In the genomic region with DNA sequence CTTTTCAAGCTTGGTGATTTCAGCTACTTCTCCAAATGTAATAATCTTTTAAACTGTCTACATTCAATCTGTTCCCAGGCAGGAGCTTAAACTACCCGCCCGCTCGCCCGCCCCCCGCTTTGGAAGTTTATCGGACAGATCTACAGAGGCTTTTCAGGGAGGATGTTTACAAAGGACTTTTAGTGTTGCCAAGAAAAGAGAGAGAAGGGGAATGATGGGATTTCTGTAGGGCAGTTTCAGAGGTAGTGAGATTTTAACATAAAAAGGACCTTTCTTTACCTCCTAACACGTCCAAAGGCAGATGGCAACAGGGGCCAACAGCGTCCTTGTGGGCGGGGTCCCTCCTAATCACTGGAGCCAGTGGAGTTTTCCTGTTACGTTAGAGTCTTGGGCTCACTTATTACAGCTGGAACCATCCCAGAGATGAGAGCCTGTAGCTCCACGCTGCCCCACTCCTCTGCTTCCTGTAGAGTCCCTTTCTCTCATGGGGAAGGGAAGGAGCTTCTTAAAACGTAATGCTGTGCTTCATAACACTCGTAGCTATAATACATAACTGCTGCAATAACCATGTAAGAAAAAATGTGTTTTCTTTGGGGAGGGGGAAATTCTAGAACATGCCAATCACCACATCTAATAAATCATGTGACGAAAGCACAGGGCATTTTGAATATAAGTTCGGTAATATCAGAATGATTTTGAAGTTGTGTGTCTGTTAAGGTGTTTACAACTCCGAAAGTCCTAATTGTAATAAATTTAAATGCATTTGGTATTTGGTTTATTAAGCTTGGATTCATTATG, we compare ENCODE assay signal across 10 cellular contexts. TPM values are rescaled to one million over a fixed set of nuclear protein-coding genes. Genes with fewer than 3 reads are reported as not detected.
DNase-seq lines count a peak whose midpoint lies in the region; ATAC-seq and TF ChIP-seq lines count a peak whose summit lies in the region.
"Had no signal": no experiment of that assay in that cellular context is flagged by ENCODE, and none has a peak within 500 bp of the region (broad histone marks: within the 10 kb centered on the region; RNA-seq: fewer than 3 reads in every experiment).

No MANE protein-coding gene starts in this region.

- no peaks in the 10 kb centered on the region for H3K36me3 Mint-ChIP-seq in neural crest cell (ENCODE audit: low read depth)
- H3K36me3 Mint-ChIP-seq in activated naive CD8-positive, alpha-beta T cell treated with anti-CD3 and anti-CD28 coated beads, Interleukin-2, amount 50 U/mL, for 24 hours (ENCODE audit: low read depth): no peaks in the 10 kb centered on the region

- H3K27me3 Mint-ChIP-seq in neural crest cell (ENCODE audit: low read depth): peaks cover 12% of the 10 kb centered on the region
- H3K27me3 Mint-ChIP-seq in activated naive CD8-positive, alpha-beta T cell treated with anti-CD3 and anti-CD28 coated beads, Interleukin-2, amount 50 U/mL, for 24 hours: peaks cover 26% of the 10 kb centered on the region

- no peaks in the 10 kb centered on the region for H3K9me3 Mint-ChIP-seq in neural crest cell
- no peaks in the 10 kb centered on the region for H3K9me3 Mint-ChIP-seq in activated naive CD8-positive, alpha-beta T cell treated with anti-CD3 and anti-CD28 coated beads, Interleukin-2, amount 50 U/mL, for 24 hours

- ATAC-seq in HG03095 (IDR thresholded peaks at IDR 0.05; ENCODE audit: unreplicated experiment) (no peak), HG03354 (IDR thresholded peaks at IDR 0.05; ENCODE audit: poor library complexity, severe bottlenecking, unreplicated experiment) (no peak)
- ATAC-seq in activated naive CD8-positive, alpha-beta T cell treated with anti-CD3 and anti-CD28 coated beads, Interleukin-2, amount 50 U/mL, for 24 hours: no peak

- H3K4me1 Mint-ChIP-seq in neural crest cell: peaks cover 68% of the 10 kb centered on the region
- H3K4me1 Mint-ChIP-seq in activated naive CD8-positive, alpha-beta T cell treated with anti-CD3 and anti-CD28 coated beads, Interleukin-2, amount 50 U/mL, for 24 hours: no peaks in the 10 kb centered on the region

- peak overlapping the region; percentile 85 for H3K27ac Mint-ChIP-seq in neural crest cell (ENCODE audit: unreplicated experiment)
- H3K27ac Mint-ChIP-seq in activated naive CD8-positive, alpha-beta T cell treated with anti-CD3 and anti-CD28 coated beads, Interleukin-2, amount 50 U/mL, for 24 hours: no peak overlapping the region

- DNase-seq in DMS 273 treated with DMSO at 0.1 percent for 48 hours (lab: John Stamatoyannopoulos, UW) (peak; percentile 48), NCI-H526 treated with DMSO at 0.1 percent for 48 hours (lab: John Stamatoyannopoulos, UW) (peak; percentile 8), fibroblast of the aortic adventitia (ENCODE audit: low read depth) (peak; percentile 8), neural crest cell (ENCODE audit: low read depth, low spot score) (no peak)
- no peak for DNase-seq in activated naive CD8-positive, alpha-beta T cell treated with anti-CD3 and anti-CD28 coated beads, Interleukin-2, amount 50 U/mL, for 24 hours
- no peak for DNase-seq in stimulated activated CD4-positive, alpha-beta T cell treated with anti-CD3 and anti-CD28 coated beads, Interleukin-12 subunit alpha, Interleukin-12 subunit beta, amount 100 ng/mL, for 4 hours
- DNase-seq: activated CD4-positive, CD25-positive, alpha-beta regulatory T cell; NCI-H1436 had no signal

- no peak for TF ChIP-seq CTCF in fibroblast of the aortic adventitia (IDR thresholded peaks at IDR 0.05; ENCODE audit: insufficient read depth, low read length)
- TF ChIP-seq CTCF in neural crest cell (conservative IDR thresholded peaks at IDR 0.05): no peak

- no peak overlapping the region for H3K4me3 ChIP-seq in fibroblast of the aortic adventitia (ENCODE audit: low read depth, low read length)

- peak overlapping the region; percentile 72 for H3K4me3 Mint-ChIP-seq in neural crest cell
- H3K4me3 Mint-ChIP-seq in activated naive CD8-positive, alpha-beta T cell treated with anti-CD3 and anti-CD28 coated beads, Interleukin-2, amount 50 U/mL, for 24 hours: no peak overlapping the region

RNA-seq across cellular contexts. Expression of a gene that starts 30.9 kb away (rescaled TPM):
- total RNA-seq in fibroblast of the aortic adventitia (ENCODE audit: low replicate concordance) (0.81 and 3.4 TPM in 2 replicates), neural crest cell (32.6 and 36.2 TPM in 2 replicates)

Comparison
In these comparisons a context has a peak if more than half of its experiments do, and no peak if none do; other contexts are left out.
1. DNase-seq: peak in DMS 273 treated with DMSO at 0.1 percent for 48 hours (single experiment), NCI-H526 treated with DMSO at 0.1 percent for 48 hours (single experiment) and fibroblast of the aortic adventitia (single experiment); none in neural crest cell (single experiment), activated naive CD8-positive, alpha-beta T cell treated with anti-CD3 and anti-CD28 coated beads, Interleukin-2, amount 50 U/mL, for 24 hours (single experiment) and stimulated activated CD4-positive, alpha-beta T cell treated with anti-CD3 and anti-CD28 coated beads, Interleukin-12 subunit alpha, Interleukin-12 subunit beta, amount 100 ng/mL, for 4 hours (single experiment).